In the genomic region with DNA sequence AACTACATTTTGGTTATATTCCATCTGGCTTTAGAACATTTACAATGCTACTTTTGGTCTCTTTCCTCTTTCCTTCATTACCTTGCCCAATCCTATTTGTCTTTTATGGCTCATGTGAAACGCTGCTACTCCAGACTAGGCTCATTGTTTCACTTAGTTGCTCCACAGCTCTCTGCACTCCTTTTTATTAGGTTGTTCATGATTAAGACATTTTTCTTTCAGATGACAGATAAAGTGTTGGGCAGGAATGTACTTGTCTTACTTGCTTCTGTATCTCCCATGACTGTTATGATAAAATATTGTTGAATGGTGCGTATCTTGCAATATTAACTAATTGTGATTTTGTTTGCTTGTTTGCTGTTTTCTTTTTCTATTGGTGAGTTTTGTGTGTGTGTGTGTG, we compare ENCODE assay signal across 21 cellular contexts.
"Had no signal": no experiment of that assay in that cellular context is flagged by ENCODE, and none has a peak within 500 bp of the region (broad histone marks: within the 10 kb centered on the region; RNA-seq: fewer than 3 reads in every experiment).

No MANE protein-coding gene starts in this region.

- H3K9me3 Mint-ChIP-seq: endodermal cell; naive thymus-derived CD4-positive, alpha-beta T cell had no signal

- H3K4me1 Mint-ChIP-seq: memory B cell; naive thymus-derived CD4-positive, alpha-beta T cell; natural killer cell had no signal

- H3K4me3 ChIP-seq: coronary artery, dorsolateral prefrontal cortex, esophagus muscularis mucosa, gastrocnemius medialis, heart right ventricle, left lung, lower lobe of right lung had no signal

- H3K27ac Mint-ChIP-seq: endodermal cell; memory B cell; naive thymus-derived CD4-positive, alpha-beta T cell; natural killer cell had no signal

- H3K4me1 ChIP-seq: esophagus muscularis mucosa, gastrocnemius medialis, heart right ventricle, left lung, lower lobe of right lung had no signal

- DNase-seq: dermis blood vessel endothelial cell; dorsolateral prefrontal cortex; effector CD4-positive, alpha-beta T cell; effector memory CD4-positive, alpha-beta T cell; endodermal cell; gastrocnemius medialis; glutamatergic neuron; head of caudate nucleus; heart right ventricle; hippocampal formation; left cardiac atrium; left lung; left ventricle myocardium superior; lower lobe of right lung; mesendoderm; midbrain; naive thymus-derived CD4-positive, alpha-beta T cell; natural killer cell had no signal

- H3K27me3 Mint-ChIP-seq: memory B cell; naive thymus-derived CD4-positive, alpha-beta T cell had no signal

- ATAC-seq: gastrocnemius medialis; heart right ventricle; left cardiac atrium; left lung; left ventricle myocardium superior; lower lobe of right lung; naive thymus-derived CD4-positive, alpha-beta T cell; natural killer cell had no signal

- H3K27ac ChIP-seq: coronary artery, dorsolateral prefrontal cortex, esophagus muscularis mucosa, gastrocnemius medialis, heart right ventricle, left lung, lower lobe of right lung had no signal

- H3K9me3 ChIP-seq: esophagus muscularis mucosa, gastrocnemius medialis, heart right ventricle, left lung, lower lobe of right lung had no signal

- H3K36me3 ChIP-seq: esophagus muscularis mucosa, gastrocnemius medialis, heart right ventricle, left lung, lower lobe of right lung had no signal

- H3K4me3 Mint-ChIP-seq: endodermal cell; memory B cell; naive thymus-derived CD4-positive, alpha-beta T cell; natural killer cell had no signal

- H3K36me3 Mint-ChIP-seq: memory B cell; naive thymus-derived CD4-positive, alpha-beta T cell; natural killer cell had no signal

- H3K27me3 ChIP-seq: dorsolateral prefrontal cortex, esophagus muscularis mucosa, gastrocnemius medialis, heart right ventricle, left lung had no signal
